ENCODE assay signal across 8 cellular contexts in the genomic region with DNA sequence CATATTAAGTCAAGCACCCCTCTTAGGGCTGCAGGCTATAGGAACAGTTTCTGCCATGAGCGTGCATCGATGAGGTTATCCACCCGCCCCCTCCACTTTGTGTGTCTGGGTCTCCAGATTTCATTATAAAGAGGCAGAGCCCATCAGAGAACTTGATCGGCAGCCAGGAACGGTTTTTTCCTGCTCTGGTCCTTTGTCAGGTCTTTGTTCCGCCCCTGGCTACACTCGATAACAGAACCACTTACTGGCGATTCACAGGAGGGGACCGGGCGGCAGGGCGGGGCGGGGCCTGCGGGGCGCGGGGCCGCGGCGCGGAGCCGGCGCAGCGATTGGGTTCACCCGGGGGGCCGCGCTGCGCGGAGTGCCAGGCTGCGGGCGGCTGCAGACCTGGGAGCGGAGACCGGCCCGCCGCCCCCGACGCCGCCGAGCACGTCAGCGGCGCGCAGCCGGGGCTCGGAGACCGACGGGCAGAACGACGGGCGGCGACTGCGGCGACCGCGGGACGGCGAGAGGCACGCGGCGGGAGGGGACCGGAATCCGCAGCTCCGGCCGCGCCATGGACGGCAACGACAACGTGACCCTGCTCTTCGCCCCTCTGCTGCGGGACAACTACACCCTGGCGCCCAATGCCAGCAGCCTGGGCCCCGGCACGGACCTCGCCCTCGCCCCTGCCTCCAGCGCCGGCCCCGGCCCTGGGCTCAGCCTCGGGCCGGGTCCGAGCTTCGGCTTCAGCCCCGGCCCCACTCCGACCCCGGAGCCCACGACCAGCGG. TPM values are rescaled to one million over a fixed set of nuclear protein-coding genes. Genes with fewer than 3 reads are reported as not detected.
A peak's percentile ranks its signal among the peaks of the same experiment; 100 is the strongest.
DNase-seq lines count a peak whose midpoint lies in the region; ATAC-seq, FAIRE-seq and TF ChIP-seq lines count a peak whose summit lies in the region.

A gene with protein sequence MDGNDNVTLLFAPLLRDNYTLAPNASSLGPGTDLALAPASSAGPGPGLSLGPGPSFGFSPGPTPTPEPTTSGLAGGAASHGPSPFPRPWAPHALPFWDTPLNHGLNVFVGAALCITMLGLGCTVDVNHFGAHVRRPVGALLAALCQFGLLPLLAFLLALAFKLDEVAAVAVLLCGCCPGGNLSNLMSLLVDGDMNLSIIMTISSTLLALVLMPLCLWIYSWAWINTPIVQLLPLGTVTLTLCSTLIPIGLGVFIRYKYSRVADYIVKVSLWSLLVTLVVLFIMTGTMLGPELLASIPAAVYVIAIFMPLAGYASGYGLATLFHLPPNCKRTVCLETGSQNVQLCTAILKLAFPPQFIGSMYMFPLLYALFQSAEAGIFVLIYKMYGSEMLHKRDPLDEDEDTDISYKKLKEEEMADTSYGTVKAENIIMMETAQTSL (plus strand): TSS at position 338 of the 771 bp plus-strand sequence. CDS start 219 bp downstream, at position 557.

- no peaks in the 10 kb centered on the region for H3K9me3 Mint-ChIP-seq in activated CD8-positive, alpha-beta T cell treated with anti-CD3 and anti-CD28 coated beads for 36 hours
- no peaks in the 10 kb centered on the region for H3K9me3 Mint-ChIP-seq in stimulated activated naive CD8-positive, alpha-beta T cell treated with anti-CD3 and anti-CD28 coated beads, Interleukin-15, amount 100 ng/mL, for 72 hours

- H3K27me3 Mint-ChIP-seq in activated CD8-positive, alpha-beta T cell treated with anti-CD3 and anti-CD28 coated beads for 36 hours = peaks cover 58% of the 10 kb centered on the region
- peaks cover 69% of the 10 kb centered on the region for H3K27me3 Mint-ChIP-seq in stimulated activated naive CD8-positive, alpha-beta T cell treated with anti-CD3 and anti-CD28 coated beads, Interleukin-15, amount 100 ng/mL, for 72 hours

- POLR2A ChIA-PET in activated CD8-positive, alpha-beta T cell treated with anti-CD3 and anti-CD28 coated beads for 36 hours (lab: Charles Lee) = interaction anchor here (1.3 kb wide), 1 partner anchor 12 kb away, joined by 3 read pairs; no protein-coding TSS in a partner anchor

- ATAC-seq in activated CD8-positive, alpha-beta T cell treated with anti-CD3 and anti-CD28 coated beads for 36 hours = peak; percentile 57
- ATAC-seq in stimulated activated naive CD8-positive, alpha-beta T cell treated with anti-CD3 and anti-CD28 coated beads, Interleukin-15, amount 100 ng/mL, for 72 hours = peak; percentile 63
- no peak for ATAC-seq in HG02623 (IDR thresholded peaks at IDR 0.05; ENCODE audit: unreplicated experiment)

- FAIRE-seq in D721Med (lab: Jason Lieb, UNC) = no peak

- no peak for TF ChIP-seq CTCF in D721Med (IDR thresholded peaks at IDR 0.05; ENCODE audit: insufficient read depth, missing control alignments)
- no peak for TF ChIP-seq CTCF in activated CD8-positive, alpha-beta T cell treated with anti-CD3 and anti-CD28 coated beads for 36 hours (IDR thresholded peaks at IDR 0.05)

- no peaks in the 10 kb centered on the region for H3K36me3 Mint-ChIP-seq in activated CD8-positive, alpha-beta T cell treated with anti-CD3 and anti-CD28 coated beads for 36 hours (ENCODE audit: low read depth)

- peak within 1 kb of the TSS; percentile 53 for H3K4me3 ChIP-seq in iPS-11a (ENCODE audit: low read depth, low read length)

- CTCF ChIA-PET in activated CD8-positive, alpha-beta T cell treated with anti-CD3 and anti-CD28 coated beads for 36 hours (lab: Charles Lee) = interaction anchor here (1.4 kb wide), 1 partner anchor 10 kb away, joined by 3 read pairs; no protein-coding TSS in a partner anchor

- peak within 1 kb of the TSS; percentile 55 for H3K4me3 Mint-ChIP-seq in activated CD8-positive, alpha-beta T cell treated with anti-CD3 and anti-CD28 coated beads for 36 hours
- peak within 1 kb of the TSS; percentile 52 to 81 for H3K4me3 Mint-ChIP-seq in stimulated activated naive CD8-positive, alpha-beta T cell treated with anti-CD3 and anti-CD28 coated beads, Interleukin-15, amount 100 ng/mL, for 72 hours

- no peak within 1 kb of the TSS for H3K27ac Mint-ChIP-seq in activated CD8-positive, alpha-beta T cell treated with anti-CD3 and anti-CD28 coated beads for 36 hours
- H3K27ac Mint-ChIP-seq in stimulated activated naive CD8-positive, alpha-beta T cell treated with anti-CD3 and anti-CD28 coated beads, Interleukin-15, amount 100 ng/mL, for 72 hours = no peak within 1 kb of the TSS

- in situ Hi-C loops in ACHN (cut with HindIII; ENCODE audit: low pct_ligation_motif_present, low pct_unique_long_range_greater_than_20kb, low sequenced_read_pairs) = no loop called here

- DNase-seq in D721Med (ENCODE audit: insufficient read length, low spot score) = peak; percentile 45
- peak; percentile 64 for DNase-seq in HuH-7 (ENCODE audit: low spot score)
- no peak for DNase-seq in activated CD8-positive, alpha-beta T cell treated with anti-CD3 and anti-CD28 coated beads for 36 hours
- DNase-seq in stimulated activated naive CD8-positive, alpha-beta T cell treated with anti-CD3 and anti-CD28 coated beads, Interleukin-15, amount 100 ng/mL, for 72 hours = no peak
- no peak for DNase-seq in pons (ENCODE audit: low spot score)
- DNase-seq in ACHN = no peak

- intact Hi-C loops in activated CD8-positive, alpha-beta T cell treated with anti-CD3 and anti-CD28 coated beads for 36 hours (cut with micrococcal nuclease) = no loop called here

- peaks cover 9% of the 10 kb centered on the region for H3K4me1 Mint-ChIP-seq in activated CD8-positive, alpha-beta T cell treated with anti-CD3 and anti-CD28 coated beads for 36 hours (ENCODE audit: low read depth)
- peaks cover 14% of the 10 kb centered on the region for H3K4me1 Mint-ChIP-seq in stimulated activated naive CD8-positive, alpha-beta T cell treated with anti-CD3 and anti-CD28 coated beads, Interleukin-15, amount 100 ng/mL, for 72 hours

RNA-seq across cellular contexts. Expression of the gene that starts here (rescaled TPM):
- not detected for total RNA-seq in activated CD8-positive, alpha-beta T cell treated with anti-CD3 and anti-CD28 coated beads for 36 hours

Comparison
In these comparisons a context has a peak if more than half of its experiments do, and no peak if none do; other contexts are left out.
1. Peak in ATAC-seq in activated CD8-positive, alpha-beta T cell treated with anti-CD3 and anti-CD28 coated beads for 36 hours; RNA of the gene not detected or under 1 TPM.
2. DNase-seq: peak in D721Med (single experiment) and HuH-7 (single experiment); none in activated CD8-positive, alpha-beta T cell treated with anti-CD3 and anti-CD28 coated beads for 36 hours (single experiment), stimulated activated naive CD8-positive, alpha-beta T cell treated with anti-CD3 and anti-CD28 coated beads, Interleukin-15, amount 100 ng/mL, for 72 hours (0 of 2), pons (single experiment) and ACHN (single experiment).